8 cellular contexts compared by ENCODE assay signal in genomic region chr22:29767289-29768051, GRCh38. TPM values are rescaled to one million over a fixed set of nuclear protein-coding genes. Genes with fewer than 3 reads are reported as not detected.
DNase-seq lines count a peak whose midpoint lies in the region; ATAC-seq and TF ChIP-seq lines count a peak whose summit lies in the region.

Gene UQCR10, plus strand, starts transcription at chr22:29767369. Its CDS starts 30 bp downstream, at chr22:29767399.

- DNase-seq in NCI-H2171 treated with DMSO at 0.1 percent for 48 hours (lab: John Stamatoyannopoulos, UW) (peak; percentile 96), WERI-Rb-1 (peak; percentile 92), mammary epithelial cell (peak; percentile 83), iPS-NIHi7 (ENCODE audit: extremely low spot score) (peak; percentile 95), smooth muscle cell (lab: John Stamatoyannopoulos, UW; ENCODE audit: unreplicated experiment) (peak; percentile 55)

- H3K27ac ChIP-seq in 22Rv1, result peak within 1 kb of the TSS; percentile 86
- peak within 1 kb of the TSS; percentile 96 for H3K27ac ChIP-seq in WERI-Rb-1
- peak within 1 kb of the TSS; percentile 82 for H3K27ac ChIP-seq in mammary epithelial cell (ENCODE audit: insufficient read depth, low read depth, low read length)
- peak within 1 kb of the TSS; percentile 81 for H3K27ac ChIP-seq in smooth muscle cell (ENCODE audit: low read depth)

- no peaks in the 10 kb centered on the region for H3K9me3 ChIP-seq in WERI-Rb-1 (ENCODE audit: severe bottlenecking)
- H3K9me3 ChIP-seq in mammary epithelial cell (replicated peaks; ENCODE audit: insufficient read depth, low read length), result no peaks in the 10 kb centered on the region
- no peaks in the 10 kb centered on the region for H3K9me3 ChIP-seq in smooth muscle cell (replicated peaks; ENCODE audit: low read depth)

- H3K79me2 ChIP-seq in mammary epithelial cell (ENCODE audit: insufficient read depth, low read length) (peaks cover 48% of the 10 kb centered on the region), smooth muscle cell (ENCODE audit: low read depth) (peaks cover 34% of the 10 kb centered on the region)

- H3K9ac ChIP-seq in mammary epithelial cell (ENCODE audit: insufficient read depth, low read length), result peak within 1 kb of the TSS; percentile 93
- peak within 1 kb of the TSS; percentile 94 for H3K9ac ChIP-seq in smooth muscle cell (ENCODE audit: low read depth)

- WGBS in mammary epithelial cell (ENCODE audit: low coverage, missing lambda C conversion rate), result under 1% methylated on average over 44 of the region's 45 CpGs
- 10% methylated on average over 45 of the region's 45 CpGs for WGBS in smooth muscle cell (ENCODE audit: low lambda C conversion rate)

- H3K4me3 ChIP-seq in WERI-Rb-1 (ENCODE audit: low read depth, low read length) (peak within 1 kb of the TSS; percentile 96), mammary epithelial cell (replicated peaks in 1 of 3; ENCODE audit: insufficient read depth in 1 of 3, low read depth in 2 of 3, low read length in 3 of 3) (peak within 1 kb of the TSS; percentile 72 to 97 (median 80)), smooth muscle cell (peak within 1 kb of the TSS; percentile 95)

- intact Hi-C loops in mammary epithelial cell (cut with micrococcal nuclease), result loop anchor here (1.0 to 10.0 kb wide), 5 partner anchors 31 to 238 kb away; partner anchors contain the start of gene MTMR3

- BruUV-seq in mammary epithelial cell (replicated peaks; lab: Mats Ljungman, UMichigan), result TSS peak; percentile 72

- peak within 1 kb of the TSS; percentile 87 for H3K4me2 ChIP-seq in mammary epithelial cell (ENCODE audit: insufficient read depth, low read depth, low read length)
- H3K4me2 ChIP-seq in smooth muscle cell, result peak within 1 kb of the TSS; percentile 100

- peaks cover 12% of the 10 kb centered on the region for H3K4me1 ChIP-seq in mammary epithelial cell (ENCODE audit: insufficient read depth, low read length)
- peaks cover 9% of the 10 kb centered on the region for H3K4me1 ChIP-seq in smooth muscle cell (ENCODE audit: low read depth)

- H3K27me3 ChIP-seq in WERI-Rb-1 (ENCODE audit: insufficient read depth, low read depth, severe bottlenecking) (no peaks in the 10 kb centered on the region), mammary epithelial cell (ENCODE audit: insufficient read depth, low read length) (no peaks in the 10 kb centered on the region), smooth muscle cell (ENCODE audit: low read depth) (no peaks in the 10 kb centered on the region)

- dilution Hi-C loops in mammary epithelial cell (cut with HindIII; ENCODE audit: low sequenced_read_pairs), result no loop called here

- in situ Hi-C loops in mammary epithelial cell (cut with MboI; ENCODE audit: low sequenced_read_pairs in 2 of 2), result no loop called here

- TF ChIP-seq CTCF in 22Rv1 (IDR thresholded peaks at IDR 0.05) (no peak), WERI-Rb-1 (IDR thresholded peaks at IDR 0.05; ENCODE audit: low read depth, low read length) (no peak), mammary epithelial cell (conservative IDR thresholded peaks at IDR 0.05 in 1 of 2, IDR thresholded peaks at IDR 0.05 in 1 of 2; ENCODE audit: extremely low read depth in 1 of 2, insufficient read depth in 1 of 2, low read depth in 1 of 2, low read length in 2 of 2) (no peak), smooth muscle cell (IDR thresholded peaks at IDR 0.05; ENCODE audit: borderline replicate concordance, insufficient read depth, poor library complexity, severe bottlenecking) (no peak)

- peaks cover 37% of the 10 kb centered on the region for H3K36me3 ChIP-seq in WERI-Rb-1
- peaks cover 4% of the 10 kb centered on the region for H3K36me3 ChIP-seq in mammary epithelial cell (ENCODE audit: insufficient read depth, low read length)
- peaks cover 5% of the 10 kb centered on the region for H3K36me3 ChIP-seq in smooth muscle cell (ENCODE audit: low read depth)

- ATAC-seq in GM18520 (IDR thresholded peaks at IDR 0.05; ENCODE audit: unreplicated experiment), result peak; percentile 41
- peak; percentile 49 for ATAC-seq in HG03060 (IDR thresholded peaks at IDR 0.05; ENCODE audit: low read depth, unreplicated experiment)

- H2AFZ ChIP-seq in mammary epithelial cell (ENCODE audit: low read depth, low read length) (peak within 1 kb of the TSS; percentile 99), smooth muscle cell (ENCODE audit: low read depth) (peak within 1 kb of the TSS; percentile 92)

- no peaks in the 10 kb centered on the region for H4K20me1 ChIP-seq in mammary epithelial cell (ENCODE audit: insufficient read depth, low read length)
- no peaks in the 10 kb centered on the region for H4K20me1 ChIP-seq in smooth muscle cell (ENCODE audit: low read depth)

- peaks cover 3% of the 10 kb centered on the region for H3F3A ChIP-seq in smooth muscle cell (ENCODE audit: low read depth)

- CTCF ChIA-PET in mammary epithelial cell (lab: Charles Lee; ENCODE audit: low non-redundant PET), result interaction anchor here (1.0 kb wide), 1 partner anchor 322 kb away, joined by 12 read pairs; no protein-coding TSS in a partner anchor

RNA-seq across cellular contexts. Expression of gene UQCR10, which starts in this region (rescaled TPM):
- total RNA-seq in mammary epithelial cell, result 10 to 100 TPM; 49.3 to 95.2 TPM
- 178 TPM for polyA plus RNA-seq in mammary epithelial cell
- polyA minus RNA-seq in mammary epithelial cell, result 76.8 TPM
- total RNA-seq in smooth muscle cell, result 72.3 and 102 TPM in 2 replicates
- 296 and 326 TPM in 2 replicates for polyA plus RNA-seq in smooth muscle cell

Comparison
In these comparisons a context has a peak if more than half of its experiments do, and no peak if none do; other contexts are left out.
1. Peak in every context shown above with its lines: DNase-seq, ATAC-seq, H3K4me3 ChIP-seq and H3K27ac ChIP-seq.